Comparison of ENCODE assay signal across 12 cellular contexts in genomic region chr17:39627170-39627716, GRCh38. TPM values are rescaled to one million over a fixed set of nuclear protein-coding genes. Genes with fewer than 3 reads are reported as not detected.
DNase-seq lines count a peak whose midpoint lies in the region; ATAC-seq, FAIRE-seq and TF ChIP-seq lines count a peak whose summit lies in the region.
"Had no signal": no experiment of that assay in that cellular context is flagged by ENCODE, and none has a peak within 500 bp of the region (broad histone marks: within the 10 kb centered on the region; RNA-seq: fewer than 3 reads in every experiment).

No MANE protein-coding gene starts in this region.

- no peaks in the 10 kb centered on the region for H3K36me3 ChIP-seq in esophagus muscularis mucosa
- no peaks in the 10 kb centered on the region for H3K36me3 ChIP-seq in neural progenitor cell

- H3K27me3 Mint-ChIP-seq in neural progenitor cell (ENCODE audit: insufficient read depth, low read depth): peaks cover 52% of the 10 kb centered on the region
- peaks cover 47% of the 10 kb centered on the region for H3K27me3 Mint-ChIP-seq in activated T-cell treated with anti-CD3 and anti-CD28 coated beads, Interleukin-2, amount 50 U/mL, for 24 hours

- no peak for TF ChIP-seq EP300 in esophagus muscularis mucosa (IDR thresholded peaks at IDR 0.05)

- H3K4me1 ChIP-seq in esophagus muscularis mucosa (peaks cover 11 to 29% (median 24%) of the 10 kb centered on the region in 4 donors), neural progenitor cell (peaks cover 28% of the 10 kb centered on the region)

- H4K20me1 ChIP-seq in neural progenitor cell (ENCODE audit: low read depth): peaks cover 13% of the 10 kb centered on the region

- peaks cover 22% of the 10 kb centered on the region for H3K4me1 Mint-ChIP-seq in neural progenitor cell
- H3K4me1 Mint-ChIP-seq in activated T-cell treated with anti-CD3 and anti-CD28 coated beads, Interleukin-2, amount 50 U/mL, for 24 hours (ENCODE audit: low read depth): peaks cover 28% of the 10 kb centered on the region

- H3K9me3 ChIP-seq in esophagus muscularis mucosa: no peaks in the 10 kb centered on the region
- H3K9me3 ChIP-seq in neural progenitor cell (ENCODE audit: low read depth): no peaks in the 10 kb centered on the region

- peak overlapping the region; percentile 27 to 56 (median 41) for H3K4me3 ChIP-seq in esophagus muscularis mucosa
- H3K4me3 ChIP-seq in neural progenitor cell: peak overlapping the region; percentile 67

- peak overlapping the region; percentile 80; the same call in 1 of the 2 replicates for H3K27ac ChIP-seq in 22Rv1
- peak overlapping the region in 3 of 4 donors; percentile 1 to 50 (median 26) for H3K27ac ChIP-seq in esophagus muscularis mucosa (replicated peaks in 1 of 4)
- no peak overlapping the region for H3K27ac ChIP-seq in neural progenitor cell

- peak overlapping the region; percentile 91 for H2AFZ ChIP-seq in neural progenitor cell (replicated peaks)

- H3K27me3 ChIP-seq in esophagus muscularis mucosa: peaks cover 0 to 87% (median 27%) of the 10 kb centered on the region in 4 donors
- peaks cover 63% of the 10 kb centered on the region for H3K27me3 ChIP-seq in neural progenitor cell

- H3K36me3 Mint-ChIP-seq in neural progenitor cell: no peaks in the 10 kb centered on the region
- H3K36me3 Mint-ChIP-seq in activated T-cell treated with anti-CD3 and anti-CD28 coated beads, Interleukin-2, amount 50 U/mL, for 24 hours (ENCODE audit: low read depth): no peaks in the 10 kb centered on the region

- no peaks in the 10 kb centered on the region for H3K79me2 ChIP-seq in neural progenitor cell (ENCODE audit: low read depth)

- no peaks in the 10 kb centered on the region for H3K9me3 Mint-ChIP-seq in neural progenitor cell
- H3K9me3 Mint-ChIP-seq in activated T-cell treated with anti-CD3 and anti-CD28 coated beads, Interleukin-2, amount 50 U/mL, for 24 hours: no peaks in the 10 kb centered on the region

- DNase-seq in NCI-H69 (lab: John Stamatoyannopoulos, UW) (peak; percentile 37), esophagus muscularis mucosa (ENCODE audit: extremely low spot score) (no peak), neural progenitor cell (ENCODE audit: low spot score) (peak; percentile 54), H54 (ENCODE audit: insufficient read length, low spot score) (no peak), NOMO-1 treated with dmso at 0.1 percent for 144 hours (lab: John Stamatoyannopoulos, UW; ENCODE audit: unreplicated experiment) (no peak)
- no peak for DNase-seq in activated T-cell treated with anti-CD3 and anti-CD28 coated beads, Interleukin-2, amount 50 U/mL, for 24 hours
- DNase-seq: central memory CD4-positive, alpha-beta T cell; KG1; T-helper 2 cell had no signal

- H3K27ac Mint-ChIP-seq in neural progenitor cell: no peak overlapping the region
- H3K27ac Mint-ChIP-seq in activated T-cell treated with anti-CD3 and anti-CD28 coated beads, Interleukin-2, amount 50 U/mL, for 24 hours: no peak overlapping the region

- no peak for ATAC-seq in GM21515 (IDR thresholded peaks at IDR 0.05; ENCODE audit: unreplicated experiment)

- H3K4me2 ChIP-seq in neural progenitor cell: peak overlapping the region; percentile 100

- peak overlapping the region; percentile 80 for H3K4me3 Mint-ChIP-seq in neural progenitor cell
- H3K4me3 Mint-ChIP-seq in activated T-cell treated with anti-CD3 and anti-CD28 coated beads, Interleukin-2, amount 50 U/mL, for 24 hours: no peak overlapping the region

- H3K9ac ChIP-seq in neural progenitor cell: no peak overlapping the region

- WGBS in esophagus muscularis mucosa: 10% methylated on average over 17 of the region's 60 CpGs

- H3F3A ChIP-seq in neural progenitor cell (ENCODE audit: low read depth): peaks cover 24% of the 10 kb centered on the region

- FAIRE-seq in H54 (lab: Jason Lieb, UNC): no peak

- intact Hi-C loops in esophagus muscularis mucosa (cut with DNase I): no loop called here

- TF ChIP-seq POLR2A in esophagus muscularis mucosa (IDR thresholded peaks at IDR 0.05; ENCODE audit: low read depth) (no peak), H54 (IDR thresholded peaks at IDR 0.05; ENCODE audit: low read depth, low read length) (no peak)

- TF ChIP-seq CTCF in 22Rv1 (IDR thresholded peaks at IDR 0.05): no peak
- TF ChIP-seq CTCF in esophagus muscularis mucosa (IDR thresholded peaks at IDR 0.05): no peak
- TF ChIP-seq CTCF in neural progenitor cell (IDR thresholded peaks at IDR 0.05): peak; percentile 3

RNA-seq across cellular contexts. Expression of gene PPP1R1B, which starts 0.5 kb away (rescaled TPM):
- total RNA-seq in esophagus muscularis mucosa (10 to 100 TPM in 2 of 4 donors, 1 to 10 TPM in 2; 4.9 to 14.8 (median 9.8) TPM), neural progenitor cell (ENCODE audit: low replicate concordance) (0.90 TPM in 1 of 2 replicates, not detected in the other)

RNA-seq across cellular contexts. Expression of gene STARD3, which starts 9.7 kb away (rescaled TPM):
- total RNA-seq in esophagus muscularis mucosa (10 to 100 TPM; 27.5 to 47.3 (median 38.6) TPM), neural progenitor cell (ENCODE audit: low replicate concordance) (21.5 and 54.9 TPM in 2 replicates)

RNA-seq across cellular contexts. Expression of gene NEUROD2, which starts 19.5 kb away (rescaled TPM):
- total RNA-seq in esophagus muscularis mucosa: not detected
- not detected in 2 replicates for total RNA-seq in neural progenitor cell (ENCODE audit: low replicate concordance)
- total RNA-seq: NCI-H460 had no signal

RNA-seq across cellular contexts. Expression of gene TCAP, which starts 37.9 kb away (rescaled TPM):
- 1 to 10 TPM in 3 of 4 donors, under 1 TPM in 1; 0.99 to 2.1 (median 1.3) TPM for total RNA-seq in esophagus muscularis mucosa
- total RNA-seq in neural progenitor cell (ENCODE audit: low replicate concordance): 0.19 and 1.3 TPM in 2 replicates

RNA-seq across cellular contexts. Expression of gene PNMT, which starts 41.0 kb away (rescaled TPM):
- total RNA-seq in esophagus muscularis mucosa (10 to 100 TPM in 3 of 4 donors, 1 to 10 TPM in 1; 9.4 to 14.3 (median 10.6) TPM), neural progenitor cell (ENCODE audit: low replicate concordance) (0.28 TPM in 1 of 2 replicates, not detected in the other)
- total RNA-seq: NCI-H460 had no signal

Comparison
In these comparisons a context has a peak if more than half of its experiments do, and no peak if none do; other contexts are left out.
1. DNase-seq: peak in NCI-H69 (single experiment) and neural progenitor cell (single experiment); none in esophagus muscularis mucosa (single experiment), H54 (single experiment), NOMO-1 treated with dmso at 0.1 percent for 144 hours (single experiment) and activated T-cell treated with anti-CD3 and anti-CD28 coated beads, Interleukin-2, amount 50 U/mL, for 24 hours (single experiment).